Comparison of ENCODE assay signal across 3 cellular contexts in the genomic region with DNA sequence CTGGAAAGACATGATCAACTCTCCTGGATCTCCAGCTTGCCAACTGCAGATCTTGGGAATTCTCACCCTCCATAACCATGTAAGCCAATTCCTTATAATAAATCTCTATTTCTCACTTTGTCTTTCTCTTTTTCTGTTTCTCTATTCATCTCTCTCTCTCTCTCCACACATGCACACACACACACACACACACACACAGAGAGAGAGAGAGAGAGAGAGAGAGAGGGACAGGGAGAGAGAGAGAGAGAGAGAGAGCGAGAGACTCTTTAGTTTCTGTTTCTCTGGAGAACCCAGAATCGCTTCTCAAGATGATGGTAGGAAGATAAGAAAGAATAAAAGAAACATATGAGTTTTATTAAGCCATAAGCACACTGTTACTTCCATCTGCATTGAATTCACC.
TF ChIP-seq lines count a peak whose summit lies in the region.

No MANE protein-coding gene starts in this region.

TF ChIP-seq in SK-N-SH, 30 proteins besides CTCF, POLR2A, EP300 and RAD21 (continued from another document):
- TF ChIP-seq SIN3A (IDR thresholded peaks at IDR 0.05; ENCODE audit: borderline replicate concordance, low read depth, low read length) (no peak), POLR2AphosphoS5 (IDR thresholded peaks at IDR 0.05; ENCODE audit: low read depth, low read length) (no peak), YY1 (IDR thresholded peaks at IDR 0.05; ENCODE audit: low read depth) (no peak), JUND (IDR thresholded peaks at IDR 0.05) (no peak), FOSL2 (IDR thresholded peaks at IDR 0.05; ENCODE audit: borderline replicate concordance, low read depth) (no peak), GABPA (IDR thresholded peaks at IDR 0.05; ENCODE audit: low read depth) (no peak), SMC3 (IDR thresholded peaks at IDR 0.05; ENCODE audit: low read depth, low read length) (no peak), ELF1 (IDR thresholded peaks at IDR 0.05) (no peak), EZH2phosphoT487 (IDR thresholded peaks at IDR 0.05; ENCODE audit: borderline replicate concordance, low read depth) (no peak), TAF1 (IDR thresholded peaks at IDR 0.05; ENCODE audit: borderline replicate concordance, low read depth, low read length) (no peak), TCF12 (IDR thresholded peaks at IDR 0.05) (no peak), RXRA (IDR thresholded peaks at IDR 0.05; ENCODE audit: borderline replicate concordance, low read depth) (no peak), RCOR1 (IDR thresholded peaks at IDR 0.05; ENCODE audit: low read length) (no peak)
- TF ChIP-seq, protein P1, sequence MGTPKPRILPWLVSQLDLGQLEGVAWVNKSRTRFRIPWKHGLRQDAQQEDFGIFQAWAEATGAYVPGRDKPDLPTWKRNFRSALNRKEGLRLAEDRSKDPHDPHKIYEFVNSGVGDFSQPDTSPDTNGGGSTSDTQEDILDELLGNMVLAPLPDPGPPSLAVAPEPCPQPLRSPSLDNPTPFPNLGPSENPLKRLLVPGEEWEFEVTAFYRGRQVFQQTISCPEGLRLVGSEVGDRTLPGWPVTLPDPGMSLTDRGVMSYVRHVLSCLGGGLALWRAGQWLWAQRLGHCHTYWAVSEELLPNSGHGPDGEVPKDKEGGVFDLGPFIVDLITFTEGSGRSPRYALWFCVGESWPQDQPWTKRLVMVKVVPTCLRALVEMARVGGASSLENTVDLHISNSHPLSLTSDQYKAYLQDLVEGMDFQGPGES (IDR thresholded peaks at IDR 0.05; ENCODE audit: low read depth, low read length): no peak

TF ChIP-seq in SK-N-SH treated with all-trans-retinoic acid at 6 μM for 48 hours, 23 proteins besides CTCF, POLR2A, EP300 and RAD21 (continued from another document and continues in another):
- TF ChIP-seq, protein P2, sequence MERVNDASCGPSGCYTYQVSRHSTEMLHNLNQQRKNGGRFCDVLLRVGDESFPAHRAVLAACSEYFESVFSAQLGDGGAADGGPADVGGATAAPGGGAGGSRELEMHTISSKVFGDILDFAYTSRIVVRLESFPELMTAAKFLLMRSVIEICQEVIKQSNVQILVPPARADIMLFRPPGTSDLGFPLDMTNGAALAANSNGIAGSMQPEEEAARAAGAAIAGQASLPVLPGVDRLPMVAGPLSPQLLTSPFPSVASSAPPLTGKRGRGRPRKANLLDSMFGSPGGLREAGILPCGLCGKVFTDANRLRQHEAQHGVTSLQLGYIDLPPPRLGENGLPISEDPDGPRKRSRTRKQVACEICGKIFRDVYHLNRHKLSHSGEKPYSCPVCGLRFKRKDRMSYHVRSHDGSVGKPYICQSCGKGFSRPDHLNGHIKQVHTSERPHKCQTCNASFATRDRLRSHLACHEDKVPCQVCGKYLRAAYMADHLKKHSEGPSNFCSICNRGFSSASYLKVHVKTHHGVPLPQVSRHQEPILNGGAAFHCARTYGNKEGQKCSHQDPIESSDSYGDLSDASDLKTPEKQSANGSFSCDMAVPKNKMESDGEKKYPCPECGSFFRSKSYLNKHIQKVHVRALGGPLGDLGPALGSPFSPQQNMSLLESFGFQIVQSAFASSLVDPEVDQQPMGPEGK (CRISPR knock-in tag; IDR thresholded peaks at IDR 0.05; ENCODE audit: borderline replicate concordance): no peak
- TF ChIP-seq, protein P3, sequence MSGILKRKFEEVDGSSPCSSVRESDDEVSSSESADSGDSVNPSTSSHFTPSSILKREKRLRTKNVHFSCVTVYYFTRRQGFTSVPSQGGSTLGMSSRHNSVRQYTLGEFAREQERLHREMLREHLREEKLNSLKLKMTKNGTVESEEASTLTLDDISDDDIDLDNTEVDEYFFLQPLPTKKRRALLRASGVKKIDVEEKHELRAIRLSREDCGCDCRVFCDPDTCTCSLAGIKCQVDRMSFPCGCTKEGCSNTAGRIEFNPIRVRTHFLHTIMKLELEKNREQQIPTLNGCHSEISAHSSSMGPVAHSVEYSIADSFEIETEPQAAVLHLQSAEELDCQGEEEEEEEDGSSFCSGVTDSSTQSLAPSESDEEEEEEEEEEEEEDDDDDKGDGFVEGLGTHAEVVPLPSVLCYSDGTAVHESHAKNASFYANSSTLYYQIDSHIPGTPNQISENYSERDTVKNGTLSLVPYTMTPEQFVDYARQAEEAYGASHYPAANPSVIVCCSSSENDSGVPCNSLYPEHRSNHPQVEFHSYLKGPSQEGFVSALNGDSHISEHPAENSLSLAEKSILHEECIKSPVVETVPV (CRISPR knock-in tag; IDR thresholded peaks at IDR 0.05): no peak
- no peak for TF ChIP-seq PPARA (CRISPR knock-in tag; IDR thresholded peaks at IDR 0.05; ENCODE audit: borderline replicate concordance)
- no peak for TF ChIP-seq ZFP30 (CRISPR knock-in tag; IDR thresholded peaks at IDR 0.05)
- no peak for TF ChIP-seq ESRRG (CRISPR knock-in tag; IDR thresholded peaks at IDR 0.05)
- no peak for TF ChIP-seq TCF4 (CRISPR knock-in tag; IDR thresholded peaks at IDR 0.05; ENCODE audit: borderline replicate concordance)
- TF ChIP-seq, protein P4, sequence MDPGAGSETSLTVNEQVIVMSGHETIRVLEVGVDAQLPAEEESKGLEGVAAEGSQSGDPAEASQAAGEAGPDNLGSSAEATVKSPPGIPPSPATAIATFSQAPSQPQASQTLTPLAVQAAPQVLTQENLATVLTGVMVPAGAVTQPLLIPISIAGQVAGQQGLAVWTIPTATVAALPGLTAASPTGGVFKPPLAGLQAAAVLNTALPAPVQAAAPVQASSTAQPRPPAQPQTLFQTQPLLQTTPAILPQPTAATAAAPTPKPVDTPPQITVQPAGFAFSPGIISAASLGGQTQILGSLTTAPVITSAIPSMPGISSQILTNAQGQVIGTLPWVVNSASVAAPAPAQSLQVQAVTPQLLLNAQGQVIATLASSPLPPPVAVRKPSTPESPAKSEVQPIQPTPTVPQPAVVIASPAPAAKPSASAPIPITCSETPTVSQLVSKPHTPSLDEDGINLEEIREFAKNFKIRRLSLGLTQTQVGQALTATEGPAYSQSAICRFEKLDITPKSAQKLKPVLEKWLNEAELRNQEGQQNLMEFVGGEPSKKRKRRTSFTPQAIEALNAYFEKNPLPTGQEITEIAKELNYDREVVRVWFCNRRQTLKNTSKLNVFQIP (CRISPR knock-in tag; IDR thresholded peaks at IDR 0.05; ENCODE audit: borderline replicate concordance, low read depth): no peak
- TF ChIP-seq ZNF565 (CRISPR knock-in tag; conservative IDR thresholded peaks at IDR 0.05; ENCODE audit: low read depth): no peak
- TF ChIP-seq CSDC2 (CRISPR knock-in tag; IDR thresholded peaks at IDR 0.05): no peak
- TF ChIP-seq, protein P5, sequence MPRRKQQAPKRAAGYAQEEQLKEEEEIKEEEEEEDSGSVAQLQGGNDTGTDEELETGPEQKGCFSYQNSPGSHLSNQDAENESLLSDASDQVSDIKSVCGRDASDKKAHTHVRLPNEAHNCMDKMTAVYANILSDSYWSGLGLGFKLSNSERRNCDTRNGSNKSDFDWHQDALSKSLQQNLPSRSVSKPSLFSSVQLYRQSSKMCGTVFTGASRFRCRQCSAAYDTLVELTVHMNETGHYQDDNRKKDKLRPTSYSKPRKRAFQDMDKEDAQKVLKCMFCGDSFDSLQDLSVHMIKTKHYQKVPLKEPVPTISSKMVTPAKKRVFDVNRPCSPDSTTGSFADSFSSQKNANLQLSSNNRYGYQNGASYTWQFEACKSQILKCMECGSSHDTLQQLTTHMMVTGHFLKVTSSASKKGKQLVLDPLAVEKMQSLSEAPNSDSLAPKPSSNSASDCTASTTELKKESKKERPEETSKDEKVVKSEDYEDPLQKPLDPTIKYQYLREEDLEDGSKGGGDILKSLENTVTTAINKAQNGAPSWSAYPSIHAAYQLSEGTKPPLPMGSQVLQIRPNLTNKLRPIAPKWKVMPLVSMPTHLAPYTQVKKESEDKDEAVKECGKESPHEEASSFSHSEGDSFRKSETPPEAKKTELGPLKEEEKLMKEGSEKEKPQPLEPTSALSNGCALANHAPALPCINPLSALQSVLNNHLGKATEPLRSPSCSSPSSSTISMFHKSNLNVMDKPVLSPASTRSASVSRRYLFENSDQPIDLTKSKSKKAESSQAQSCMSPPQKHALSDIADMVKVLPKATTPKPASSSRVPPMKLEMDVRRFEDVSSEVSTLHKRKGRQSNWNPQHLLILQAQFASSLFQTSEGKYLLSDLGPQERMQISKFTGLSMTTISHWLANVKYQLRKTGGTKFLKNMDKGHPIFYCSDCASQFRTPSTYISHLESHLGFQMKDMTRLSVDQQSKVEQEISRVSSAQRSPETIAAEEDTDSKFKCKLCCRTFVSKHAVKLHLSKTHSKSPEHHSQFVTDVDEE (CRISPR knock-in tag; IDR thresholded peaks at IDR 0.05): no peak

TF ChIP-seq in GM12878, 131 proteins besides CTCF, POLR2A, EP300 and RAD21 (continued from another document):
- TF ChIP-seq NBN (IDR thresholded peaks at IDR 0.05) (peak; percentile 63; the same call in 1 of the 2 replicates), BCL11A (IDR thresholded peaks at IDR 0.05; ENCODE audit: low read depth, low read length) (no peak)
- TF ChIP-seq, protein P6, sequence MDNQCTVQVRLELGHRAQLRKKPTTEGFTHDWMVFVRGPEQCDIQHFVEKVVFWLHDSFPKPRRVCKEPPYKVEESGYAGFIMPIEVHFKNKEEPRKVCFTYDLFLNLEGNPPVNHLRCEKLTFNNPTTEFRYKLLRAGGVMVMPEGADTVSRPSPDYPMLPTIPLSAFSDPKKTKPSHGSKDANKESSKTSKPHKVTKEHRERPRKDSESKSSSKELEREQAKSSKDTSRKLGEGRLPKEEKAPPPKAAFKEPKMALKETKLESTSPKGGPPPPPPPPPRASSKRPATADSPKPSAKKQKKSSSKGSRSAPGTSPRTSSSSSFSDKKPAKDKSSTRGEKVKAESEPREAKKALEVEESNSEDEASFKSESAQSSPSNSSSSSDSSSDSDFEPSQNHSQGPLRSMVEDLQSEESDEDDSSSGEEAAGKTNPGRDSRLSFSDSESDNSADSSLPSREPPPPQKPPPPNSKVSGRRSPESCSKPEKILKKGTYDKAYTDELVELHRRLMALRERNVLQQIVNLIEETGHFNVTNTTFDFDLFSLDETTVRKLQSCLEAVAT (IDR thresholded peaks at IDR 0.05): peak; percentile 51; the same call in 1 of the 2 replicates
